18 cellular contexts compared by ENCODE assay signal in genomic region chr5:14157494-14157782, GRCh38. TPM values are rescaled to one million over a fixed set of nuclear protein-coding genes. Genes with fewer than 3 reads are reported as not detected.
DNase-seq lines count a peak whose midpoint lies in the region; ATAC-seq, FAIRE-seq and TF ChIP-seq lines count a peak whose summit lies in the region.
"Had no signal": no experiment of that assay in that cellular context is flagged by ENCODE, and none has a peak within 500 bp of the region (broad histone marks: within the 10 kb centered on the region; RNA-seq: fewer than 3 reads in every experiment).

No MANE protein-coding gene starts in this region.

- FAIRE-seq in astrocyte (lab: Jason Lieb, UNC), result no peak
- FAIRE-seq: bronchial epithelial cell, G401.6 had no signal

- H3K27ac ChIP-seq in GM23248, result peak overlapping the region; percentile 94
- peak overlapping the region; percentile 99 for H3K27ac ChIP-seq in astrocyte (ENCODE audit: low read depth, low read length)
- peak overlapping the region; percentile 96 for H3K27ac ChIP-seq in foreskin keratinocyte
- peak overlapping the region; percentile 80 for H3K27ac ChIP-seq in stomach smooth muscle (ENCODE audit: low read length)
- H3K27ac ChIP-seq: parathyroid adenoma had no signal

- no peak for TF ChIP-seq CTCF in astrocyte (IDR thresholded peaks at IDR 0.05; ENCODE audit: insufficient read depth, low read depth, low read length)
- no peak for TF ChIP-seq CTCF in foreskin keratinocyte (conservative IDR thresholded peaks at IDR 0.05)

- no peaks in the 10 kb centered on the region for H3K9me3 Mint-ChIP-seq in astrocyte (ENCODE audit: unreplicated experiment)
- no peaks in the 10 kb centered on the region for H3K9me3 Mint-ChIP-seq in activated naive CD8-positive, alpha-beta T cell treated with anti-CD3 and anti-CD28 coated beads, Interleukin-2, amount 50 U/mL, for 24 hours
- H3K9me3 Mint-ChIP-seq: activated T-helper 1 cell treated with anti-CD3 and anti-CD28 coated beads, Interleukin-12 subunit alpha, Interleukin-12 subunit beta, Interleukin-2, Interleukin-4 antibody, amounts not matched to agents 30 ng/mL and 10 ng/mL and 1 ng/mL, durations not matched to agents 14 hours and 24 hours and 36 hours; CD8-positive, alpha-beta T cell; stimulated activated naive B cell treated with anti-CD40 and anti-IgM and Interleukin-4, amounts not matched to agents 10 μg/mL and 1 μg/mL and 100 μg/mL, for 72 hours had no signal

- peak overlapping the region; percentile 71 for H3K9ac ChIP-seq in GM23248
- H3K9ac ChIP-seq in astrocyte (ENCODE audit: low read length), result peak overlapping the region; percentile 92
- peak overlapping the region; percentile 73 to 84 for H3K9ac ChIP-seq in stomach smooth muscle (ENCODE audit: low read length in 2 of 2)
- H3K9ac ChIP-seq: parathyroid adenoma had no signal

- WGBS in GM23248 (ENCODE audit: low coverage in 1 of 2, low lambda C conversion rate in 2 of 2, missing lambda C conversion rate in 2 of 2), 2 experiments, result 87 to 97% methylated on average over 3 of the region's 3 CpGs

- H3K36me3 ChIP-seq in GM23248 (ENCODE audit: low read depth) (0 out of 2 replicates have a peak, but pooled peaks cover 4% of the 10 kb centered on the region), astrocyte (ENCODE audit: insufficient read depth, low read length) (peaks cover 3% of the 10 kb centered on the region), stomach smooth muscle (ENCODE audit: control insufficient read depth in 2 of 2, insufficient read depth in 2 of 2, low read length in 2 of 2) (no peaks in the 10 kb centered on the region)

- no peak for DNase-seq in GM23248
- DNase-seq in astrocyte (ENCODE audit: low read depth), result no peak
- no peak for DNase-seq in foreskin keratinocyte
- DNase-seq in stimulated activated naive CD4-positive, alpha-beta T cell (lab: John Stamatoyannopoulos, UW), result no peak
- DNase-seq in HK-2 (ENCODE audit: unreplicated experiment), result no peak
- DNase-seq in activated naive CD8-positive, alpha-beta T cell treated with anti-CD3 and anti-CD28 coated beads, Interleukin-2, amount 50 U/mL, for 24 hours, result no peak
- DNase-seq: activated CD4-positive, alpha-beta T cell treated with anti-CD3 and anti-CD28 coated beads, Interleukin-2, amount 50 U/mL, for 1 hour; CD8-positive, alpha-beta T cell; MM.1S; stimulated activated CD4-positive, alpha-beta T cell treated with anti-CD3 and anti-CD28 coated beads, Interleukin-2, amount 100 ng/mL, for 48 hours; stimulated activated naive B cell treated with anti-CD40 and anti-IgM and Interleukin-4, amounts not matched to agents 10 μg/mL and 1 μg/mL and 100 μg/mL, for 72 hours; T-helper 2 cell had no signal

- H3K27ac Mint-ChIP-seq in astrocyte (ENCODE audit: unreplicated experiment), result peak overlapping the region; percentile 96
- no peak overlapping the region for H3K27ac Mint-ChIP-seq in activated naive CD8-positive, alpha-beta T cell treated with anti-CD3 and anti-CD28 coated beads, Interleukin-2, amount 50 U/mL, for 24 hours
- H3K27ac Mint-ChIP-seq: activated T-helper 1 cell treated with anti-CD3 and anti-CD28 coated beads, Interleukin-12 subunit alpha, Interleukin-12 subunit beta, Interleukin-2, Interleukin-4 antibody, amounts not matched to agents 30 ng/mL and 10 ng/mL and 1 ng/mL, durations not matched to agents 14 hours and 24 hours and 36 hours; CD8-positive, alpha-beta T cell had no signal

- H4K20me1 ChIP-seq in GM23248 (ENCODE audit: insufficient read depth) (peaks cover 20% of the 10 kb centered on the region), astrocyte (ENCODE audit: insufficient read depth, low read length) (peaks cover 64% of the 10 kb centered on the region)

- H3F3A ChIP-seq in GM23248 (ENCODE audit: insufficient read depth), result peaks cover 97% of the 10 kb centered on the region

- H2AFZ ChIP-seq in GM23248 (no peak overlapping the region), astrocyte (ENCODE audit: low read depth, low read length) (no peak overlapping the region)
- H2AFZ ChIP-seq: parathyroid adenoma had no signal

- H3K4me3 Mint-ChIP-seq in astrocyte (ENCODE audit: unreplicated experiment), result peak overlapping the region; percentile 70
- H3K4me3 Mint-ChIP-seq in activated naive CD8-positive, alpha-beta T cell treated with anti-CD3 and anti-CD28 coated beads, Interleukin-2, amount 50 U/mL, for 24 hours, result no peak overlapping the region
- H3K4me3 Mint-ChIP-seq: activated T-helper 1 cell treated with anti-CD3 and anti-CD28 coated beads, Interleukin-12 subunit alpha, Interleukin-12 subunit beta, Interleukin-2, Interleukin-4 antibody, amounts not matched to agents 30 ng/mL and 10 ng/mL and 1 ng/mL, durations not matched to agents 14 hours and 24 hours and 36 hours; CD8-positive, alpha-beta T cell had no signal

- H3K27me3 Mint-ChIP-seq in astrocyte (ENCODE audit: low read depth, unreplicated experiment), result no peaks in the 10 kb centered on the region
- H3K27me3 Mint-ChIP-seq in activated naive CD8-positive, alpha-beta T cell treated with anti-CD3 and anti-CD28 coated beads, Interleukin-2, amount 50 U/mL, for 24 hours, result peaks cover 11% of the 10 kb centered on the region
- H3K27me3 Mint-ChIP-seq: stimulated activated naive B cell treated with anti-CD40 and anti-IgM and Interleukin-4, amounts not matched to agents 10 μg/mL and 1 μg/mL and 100 μg/mL, for 72 hours had no signal

- no peaks in the 10 kb centered on the region for H3K9me3 ChIP-seq in GM23248 (ENCODE audit: low read depth)
- no peaks in the 10 kb centered on the region for H3K9me3 ChIP-seq in astrocyte (ENCODE audit: insufficient read depth, low read depth, low read length)
- no peaks in the 10 kb centered on the region for H3K9me3 ChIP-seq in stomach smooth muscle (ENCODE audit: control insufficient read depth in 2 of 2, low read length in 2 of 2)

- H3K4me1 Mint-ChIP-seq in astrocyte (ENCODE audit: low read depth, unreplicated experiment), result peaks cover 65% of the 10 kb centered on the region
- H3K4me1 Mint-ChIP-seq in activated naive CD8-positive, alpha-beta T cell treated with anti-CD3 and anti-CD28 coated beads, Interleukin-2, amount 50 U/mL, for 24 hours, result peaks cover 7% of the 10 kb centered on the region

- H3K79me2 ChIP-seq in GM23248 (ENCODE audit: insufficient read depth) (peaks cover 94% of the 10 kb centered on the region), astrocyte (ENCODE audit: insufficient read depth, low read length) (peaks cover 94% of the 10 kb centered on the region)

- peak overlapping the region; percentile 63 for H3K4me3 ChIP-seq in GM23248
- H3K4me3 ChIP-seq in astrocyte (ENCODE audit: insufficient read depth, low read depth, low read length), result peak overlapping the region; percentile 50
- peak overlapping the region; percentile 29 to 54 for H3K4me3 ChIP-seq in stomach smooth muscle (ENCODE audit: low read length in 2 of 2)

- no peaks in the 10 kb centered on the region for H3K9me2 ChIP-seq in GM23248 (ENCODE audit: insufficient read depth)

- ATAC-seq in foreskin keratinocyte, result no peak
- no peak for ATAC-seq in HG03432 (IDR thresholded peaks at IDR 0.05; ENCODE audit: unreplicated experiment)
- no peak for ATAC-seq in activated naive CD8-positive, alpha-beta T cell treated with anti-CD3 and anti-CD28 coated beads, Interleukin-2, amount 50 U/mL, for 24 hours
- ATAC-seq: CD8-positive, alpha-beta T cell; stimulated activated naive B cell treated with anti-CD40 and anti-IgM and Interleukin-4, amounts not matched to agents 10 μg/mL and 1 μg/mL and 100 μg/mL, for 72 hours had no signal

- H3K4me1 ChIP-seq in GM23248 (ENCODE audit: insufficient read depth) (peaks cover 83% of the 10 kb centered on the region), astrocyte (ENCODE audit: insufficient read depth, low read length) (peaks cover 72% of the 10 kb centered on the region), foreskin keratinocyte (peaks cover 50% of the 10 kb centered on the region), stomach smooth muscle (ENCODE audit: control insufficient read depth, insufficient read depth, low read length) (peaks cover 39% of the 10 kb centered on the region)

- H3K27me3 ChIP-seq in GM23248 (replicated peaks; ENCODE audit: insufficient read depth), result no peaks in the 10 kb centered on the region
- H3K27me3 ChIP-seq in astrocyte (ENCODE audit: insufficient read depth, low read length), result no peaks in the 10 kb centered on the region
- H3K27me3 ChIP-seq in foreskin keratinocyte, result no peaks in the 10 kb centered on the region
- H3K27me3 ChIP-seq in stomach smooth muscle (ENCODE audit: control insufficient read depth in 1 of 2, insufficient read depth in 2 of 2, low read length in 2 of 2), result no peaks in the 10 kb centered on the region

- H3K4me2 ChIP-seq in GM23248 (ENCODE audit: unreplicated experiment) (peak overlapping the region; percentile 88), astrocyte (ENCODE audit: low read length) (peak overlapping the region; percentile 86)

- in situ Hi-C loops in GM23248 (cut with MboI), result no loop called here

- peaks cover 5% of the 10 kb centered on the region for H3K36me3 Mint-ChIP-seq in astrocyte (ENCODE audit: low read depth, unreplicated experiment)
- H3K36me3 Mint-ChIP-seq in activated naive CD8-positive, alpha-beta T cell treated with anti-CD3 and anti-CD28 coated beads, Interleukin-2, amount 50 U/mL, for 24 hours (ENCODE audit: low read depth), result no peaks in the 10 kb centered on the region
- H3K36me3 Mint-ChIP-seq: CD8-positive, alpha-beta T cell had no signal

RNA-seq across cellular contexts. Expression of gene TRIO, which starts 14.3 kb away (rescaled TPM):
- total RNA-seq in GM23248 (2014; rRNA removed; shearing (Covaris generic)), result 171 and 198 TPM in 2 replicates
- polyA plus RNA-seq in GM23248 (2016; fragmentation: Nextera tagmentation; extraction: Ambion mirVana) (19.0 and 28.1 TPM in 2 replicates), foreskin keratinocyte (18.1 and 18.4 TPM in 2 replicates)
- total RNA-seq in astrocyte (291 and 347 TPM in 2 replicates), foreskin keratinocyte (73.7 and 95.9 TPM in 2 replicates)
